1 cellular context compared by ENCODE assay signal in genomic region chr5:151770383-151771258, GRCh38.
TF ChIP-seq lines count a peak whose summit lies in the region.

No MANE protein-coding gene starts in this region.

TF ChIP-seq in K562, 482 proteins besides CTCF, POLR2A, EP300 and RAD21 (continued from another document and continues in another):
- TF ChIP-seq ZNF280B (CRISPR knock-in tag; IDR thresholded peaks at IDR 0.05) = no peak
- no peak for TF ChIP-seq JUN (IDR thresholded peaks at IDR 0.05; ENCODE audit: borderline replicate concordance, low read depth, low read length)
- no peak for TF ChIP-seq JUN (CRISPR knock-in tag; IDR thresholded peaks at IDR 0.05; ENCODE audit: borderline replicate concordance)
- peak; percentile 94 for TF ChIP-seq L3MBTL2 (IDR thresholded peaks at IDR 0.05)
- 0 out of 2 replicates have a peak, but pooled peaks have one; percentile 11 for TF ChIP-seq ZNF324 (CRISPR knock-in tag; IDR thresholded peaks at IDR 0.05)
- no peak for TF ChIP-seq HDAC3 (IDR thresholded peaks at IDR 0.05; ENCODE audit: borderline replicate concordance, partially characterized antibody)
- no peak for TF ChIP-seq ZNF695 (CRISPR knock-in tag; IDR thresholded peaks at IDR 0.05)
- no peak for TF ChIP-seq PURB (CRISPR knock-in tag; IDR thresholded peaks at IDR 0.05; ENCODE audit: low read depth)
- TF ChIP-seq IRF9 (tag; IDR thresholded peaks at IDR 0.05) = no peak
- TF ChIP-seq MITF (IDR thresholded peaks at IDR 0.05) = no peak
- TF ChIP-seq ZBTB5 (IDR thresholded peaks at IDR 0.05) = no peak
- TF ChIP-seq NFYB (IDR thresholded peaks at IDR 0.05; ENCODE audit: extremely low read depth, insufficient read length) = no peak
- no peak for TF ChIP-seq ZNF253 (CRISPR knock-in tag; conservative IDR thresholded peaks at IDR 0.05)
- no peak for TF ChIP-seq KLF10 (CRISPR knock-in tag; IDR thresholded peaks at IDR 0.05)
- no peak for TF ChIP-seq ZKSCAN3 (CRISPR knock-in tag; IDR thresholded peaks at IDR 0.05)
- TF ChIP-seq ZNF318 (IDR thresholded peaks at IDR 0.05; ENCODE audit: borderline replicate concordance in 1 of 2, low read depth in 1 of 2) = no peak
- TF ChIP-seq MNT (conservative IDR thresholded peaks at IDR 0.05) = no peak; a peak in 1 of 4 replicates
- TF ChIP-seq ZNF398 (CRISPR knock-in tag; IDR thresholded peaks at IDR 0.05) = no peak
- TF ChIP-seq THAP12 (CRISPR knock-in tag; IDR thresholded peaks at IDR 0.05) = peak; percentile 77
- no peak for TF ChIP-seq MCM7 (IDR thresholded peaks at IDR 0.05)
- peak; percentile 11; the same call in 1 of the 2 replicates for TF ChIP-seq RAD51 (IDR thresholded peaks at IDR 0.05; ENCODE audit: borderline replicate concordance, low read depth)
- TF ChIP-seq ZNF3 (CRISPR knock-in tag; IDR thresholded peaks at IDR 0.05) = no peak
- TF ChIP-seq ZNF174 (CRISPR knock-in tag; IDR thresholded peaks at IDR 0.05) = no peak
- TF ChIP-seq ZNF316 (IDR thresholded peaks at IDR 0.05) = peak; percentile 83
- peak; percentile 91 for TF ChIP-seq MAX (CRISPR knock-in tag; IDR thresholded peaks at IDR 0.05)
- peak; percentile 77; the same call in 1 of the 2 replicates for TF ChIP-seq E2F3 (CRISPR knock-in tag; IDR thresholded peaks at IDR 0.05)
- no peak for TF ChIP-seq CHD4 (IDR thresholded peaks at IDR 0.05; ENCODE audit: insufficient read depth, insufficient replicate concordance, low read depth, low read length, poor library complexity, severe bottlenecking)
- no peak for TF ChIP-seq ZNF280A (IDR thresholded peaks at IDR 0.05; ENCODE audit: low read depth, partially characterized antibody)
- no peak for TF ChIP-seq TFE3 (CRISPR knock-in tag; IDR thresholded peaks at IDR 0.05)
- TF ChIP-seq LCOR (CRISPR knock-in tag; IDR thresholded peaks at IDR 0.05) = peak; percentile 37; the same call in 1 of the 2 replicates
